ENCODE assay signal across 14 cellular contexts in the genomic region with DNA sequence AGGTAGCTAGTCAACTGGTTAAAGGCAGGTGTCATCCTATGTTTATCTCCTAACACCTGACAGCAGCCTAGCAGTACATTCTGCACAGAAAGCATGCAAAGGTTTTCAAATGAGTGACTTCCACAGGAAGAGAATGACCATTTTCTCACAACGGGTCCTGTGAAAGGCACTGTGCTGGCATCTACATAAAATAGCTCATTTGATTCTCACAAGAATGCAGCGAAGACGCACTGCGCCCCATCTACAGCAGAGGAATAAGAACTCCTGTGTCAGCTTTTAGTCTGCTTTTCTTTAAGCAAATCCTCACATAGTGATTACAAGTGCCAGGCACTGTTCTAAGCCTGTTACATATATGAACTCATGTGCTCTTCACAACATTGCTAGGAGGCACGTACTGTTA.
A peak's percentile ranks its signal among the peaks of the same experiment; 100 is the strongest.
DNase-seq lines count a peak whose midpoint lies in the region; ATAC-seq and TF ChIP-seq lines count a peak whose summit lies in the region.
"Had no signal": no experiment of that assay in that cellular context is flagged by ENCODE, and none has a peak within 500 bp of the region (broad histone marks: within the 10 kb centered on the region; RNA-seq: fewer than 3 reads in every experiment).

No MANE protein-coding gene starts in this region.

- H3K9me3 ChIP-seq in T-helper 17 cell (ENCODE audit: control insufficient read depth, low read length, poor library complexity, severe bottlenecking) (no peaks in the 10 kb centered on the region), esophagus muscularis mucosa (no peaks in the 10 kb centered on the region), skeletal muscle satellite cell (replicated peaks; ENCODE audit: low read length) (no peaks in the 10 kb centered on the region), trophoblast cell (ENCODE audit: insufficient read depth, low read depth, low read length) (peaks cover 2% of the 10 kb centered on the region)
- H3K9me3 ChIP-seq: right lobe of liver had no signal

- TF ChIP-seq POLR2A in esophagus muscularis mucosa (IDR thresholded peaks at IDR 0.05; ENCODE audit: low read depth), result no peak

- H3K4me3 ChIP-seq in esophagus muscularis mucosa, result peak overlapping the region in 2 of 4 donors; percentile 24 to 34
- no peak overlapping the region for H3K4me3 ChIP-seq in skeletal muscle satellite cell (ENCODE audit: low read length)
- no peak overlapping the region for H3K4me3 ChIP-seq in trophoblast cell (ENCODE audit: low read depth, low read length)
- H3K4me3 ChIP-seq: right lobe of liver had no signal

- DNase-seq in activated CD8-positive, alpha-beta memory T cell treated with anti-CD3 and anti-CD28 coated beads, Interleukin-2, amount 10 ng/mL, durations not matched to agents 7 days and 5 days, result no peak
- no peak for DNase-seq in activated CD8-positive, alpha-beta memory T cell treated with anti-CD3 and anti-CD28 coated beads, Interleukin-2, amount 50 U/mL, for 48 hours
- DNase-seq in T-helper 17 cell (no peak), esophagus muscularis mucosa (ENCODE audit: extremely low spot score) (no peak), SIG-M5 (lab: John Stamatoyannopoulos, UW) (no peak), trophoblast cell (no peak)
- DNase-seq in stimulated activated CD4-positive, alpha-beta T cell treated with anti-CD3 and anti-CD28 coated beads, Interleukin-4, amount 100 ng/mL, for 4 hours, result no peak
- DNase-seq: cerebellar nuclear complex; head of caudate nucleus; NCI-H526; right lobe of liver; stimulated activated naive B cell treated with anti-CD40 and anti-IgM and Interleukin-4, amounts not matched to agents 10 μg/mL and 1 μg/mL and 100 μg/mL, for 72 hours had no signal

- ATAC-seq in activated CD8-positive, alpha-beta memory T cell treated with anti-CD3 and anti-CD28 coated beads, Interleukin-2, amount 10 ng/mL, durations not matched to agents 7 days and 5 days, result no peak
- no peak for ATAC-seq in T-helper 17 cell
- ATAC-seq: stimulated activated naive B cell treated with anti-CD40 and anti-IgM and Interleukin-4, amounts not matched to agents 10 μg/mL and 1 μg/mL and 100 μg/mL, for 72 hours had no signal

- no peak overlapping the region for H3K4ac ChIP-seq in trophoblast cell (ENCODE audit: low read depth, low read length)

- no peak overlapping the region for H3K14ac ChIP-seq in trophoblast cell (ENCODE audit: low read length)

- no peak overlapping the region for H4K8ac ChIP-seq in trophoblast cell (ENCODE audit: low read depth, low read length)

- no peak for TF ChIP-seq CTCF in esophagus muscularis mucosa (IDR thresholded peaks at IDR 0.05)

- no peak overlapping the region for H2BK120ac ChIP-seq in trophoblast cell (ENCODE audit: insufficient read depth, low read length, poor library complexity)

- H3K4me1 ChIP-seq in esophagus muscularis mucosa, result peaks cover 25 to 80% (median 73%) of the 10 kb centered on the region in 4 donors
- peaks cover 53% of the 10 kb centered on the region for H3K4me1 ChIP-seq in skeletal muscle satellite cell (ENCODE audit: control insufficient read depth, insufficient read depth, low read length)
- H3K4me1 ChIP-seq in trophoblast cell (ENCODE audit: control insufficient read depth in 1 of 2, insufficient read depth in 2 of 2, low read length in 2 of 2), result peaks cover 8 to 17% of the 10 kb centered on the region in 2 experiments
- H3K4me1 ChIP-seq: right lobe of liver had no signal

- H4K91ac ChIP-seq in trophoblast cell (ENCODE audit: low read depth, low read length), result no peak overlapping the region

- no peaks in the 10 kb centered on the region for H3K36me3 ChIP-seq in esophagus muscularis mucosa
- H3K36me3 ChIP-seq in skeletal muscle satellite cell (ENCODE audit: insufficient read depth, low read length), result no peaks in the 10 kb centered on the region
- H3K36me3 ChIP-seq in trophoblast cell (ENCODE audit: control insufficient read depth in 1 of 2, insufficient read depth in 2 of 2, low read length in 2 of 2), result no peaks in the 10 kb centered on the region
- H3K36me3 ChIP-seq: right lobe of liver had no signal

- H3K27me3 Mint-ChIP-seq in activated CD8-positive, alpha-beta memory T cell treated with anti-CD3 and anti-CD28 coated beads, Interleukin-2, amount 10 ng/mL, durations not matched to agents 7 days and 5 days, result peaks cover 2% of the 10 kb centered on the region
- no peaks in the 10 kb centered on the region for H3K27me3 Mint-ChIP-seq in T-helper 17 cell

- no peak overlapping the region for H2BK12ac ChIP-seq in trophoblast cell (ENCODE audit: low read length)

- peak overlapping the region; percentile 74 for H3K27ac Mint-ChIP-seq in activated CD8-positive, alpha-beta memory T cell treated with anti-CD3 and anti-CD28 coated beads, Interleukin-2, amount 10 ng/mL, durations not matched to agents 7 days and 5 days
- H3K27ac Mint-ChIP-seq in T-helper 17 cell, result peak overlapping the region; percentile 95
- H3K27ac Mint-ChIP-seq: stimulated activated naive B cell treated with anti-CD40 and anti-IgM and Interleukin-4, amounts not matched to agents 10 μg/mL and 1 μg/mL and 100 μg/mL, for 72 hours had no signal

- H3K79me1 ChIP-seq in trophoblast cell (ENCODE audit: low read length), result no peaks in the 10 kb centered on the region

- H2AK5ac ChIP-seq in trophoblast cell (ENCODE audit: low read length), result no peak overlapping the region

- H2AFZ ChIP-seq in trophoblast cell (ENCODE audit: insufficient read depth, low read length, poor library complexity), result no peak overlapping the region

- H3K27me3 ChIP-seq in esophagus muscularis mucosa, result no peaks in the 10 kb centered on the region
- no peaks in the 10 kb centered on the region for H3K27me3 ChIP-seq in skeletal muscle satellite cell (ENCODE audit: control insufficient read depth, insufficient read depth, low read length)
- no peaks in the 10 kb centered on the region for H3K27me3 ChIP-seq in trophoblast cell (ENCODE audit: insufficient read depth, low read length)
- H3K27me3 ChIP-seq: right lobe of liver had no signal

- WGBS in esophagus muscularis mucosa, result 77% methylated on average over 5 of the region's 5 CpGs
- WGBS in trophoblast cell (ENCODE audit: extremely low coverage, insufficient coverage, insufficient read length), result no CpG with 5 or more reads among the region's 5 CpGs

- H4K12ac ChIP-seq in trophoblast cell (ENCODE audit: low read depth, low read length), result no peak overlapping the region

- intact Hi-C loops in esophagus muscularis mucosa (cut with DNase I), result loop anchor here (5.0 kb wide), 1 partner anchor 60 kb away; the partner anchor contains the start of gene AFAP1

- H3K4me2 ChIP-seq in skeletal muscle satellite cell (ENCODE audit: low read length) (no peak overlapping the region), trophoblast cell (ENCODE audit: low read length) (no peak overlapping the region)

- no peak overlapping the region for H2BK5ac ChIP-seq in trophoblast cell (ENCODE audit: low read depth, low read length, poor library complexity)

- H3K23ac ChIP-seq in trophoblast cell (ENCODE audit: low read length), result no peak overlapping the region

- no peaks in the 10 kb centered on the region for H3K9me3 Mint-ChIP-seq in activated CD8-positive, alpha-beta memory T cell treated with anti-CD3 and anti-CD28 coated beads, Interleukin-2, amount 10 ng/mL, durations not matched to agents 7 days and 5 days (ENCODE audit: low read depth)
- H3K9me3 Mint-ChIP-seq: stimulated activated naive B cell treated with anti-CD40 and anti-IgM and Interleukin-4, amounts not matched to agents 10 μg/mL and 1 μg/mL and 100 μg/mL, for 72 hours had no signal

- no peak for TF ChIP-seq EP300 in esophagus muscularis mucosa (IDR thresholded peaks at IDR 0.05)

- CTCF ChIA-PET in activated CD8-positive, alpha-beta memory T cell treated with anti-CD3 and anti-CD28 coated beads, Interleukin-2, amount 10 ng/mL, durations not matched to agents 7 days and 5 days (lab: Charles Lee), result interaction anchor here (0.7 to 6.1 kb wide), 18 partner anchors 8 to 111 kb away, joined by 3 to 42 read pairs (median 4); partner anchors contain the start of gene AFAP1

- peak overlapping the region; percentile 74 to 89 (median 74) for H3K27ac ChIP-seq in esophagus muscularis mucosa (replicated peaks in 1 of 4)
- H3K27ac ChIP-seq in trophoblast cell (ENCODE audit: low read depth, low read length), result no peak overlapping the region
- H3K27ac ChIP-seq: epithelial cell of prostate, right lobe of liver had no signal

- H3K4me1 Mint-ChIP-seq in activated CD8-positive, alpha-beta memory T cell treated with anti-CD3 and anti-CD28 coated beads, Interleukin-2, amount 10 ng/mL, durations not matched to agents 7 days and 5 days, result peaks cover 41% of the 10 kb centered on the region
- H3K4me1 Mint-ChIP-seq in T-helper 17 cell, result peaks cover 48% of the 10 kb centered on the region
- H3K4me1 Mint-ChIP-seq: stimulated activated naive B cell treated with anti-CD40 and anti-IgM and Interleukin-4, amounts not matched to agents 10 μg/mL and 1 μg/mL and 100 μg/mL, for 72 hours had no signal

- peak overlapping the region; percentile 4 for H3K9ac ChIP-seq in skeletal muscle satellite cell (ENCODE audit: low read depth, low read length)
- H3K9ac ChIP-seq in trophoblast cell (ENCODE audit: low read length), result no peak overlapping the region

- peaks cover 4% of the 10 kb centered on the region for H3K79me2 ChIP-seq in trophoblast cell (ENCODE audit: control insufficient read depth, insufficient read depth, low read length, poor library complexity)

- H3K36me3 Mint-ChIP-seq in activated CD8-positive, alpha-beta memory T cell treated with anti-CD3 and anti-CD28 coated beads, Interleukin-2, amount 10 ng/mL, durations not matched to agents 7 days and 5 days, result no peaks in the 10 kb centered on the region
- H3K36me3 Mint-ChIP-seq in T-helper 17 cell (ENCODE audit: low read depth), result no peaks in the 10 kb centered on the region
- H3K36me3 Mint-ChIP-seq: stimulated activated naive B cell treated with anti-CD40 and anti-IgM and Interleukin-4, amounts not matched to agents 10 μg/mL and 1 μg/mL and 100 μg/mL, for 72 hours had no signal

- H3K4me3 Mint-ChIP-seq in activated CD8-positive, alpha-beta memory T cell treated with anti-CD3 and anti-CD28 coated beads, Interleukin-2, amount 10 ng/mL, durations not matched to agents 7 days and 5 days, result peak overlapping the region; percentile 53
- H3K4me3 Mint-ChIP-seq in T-helper 17 cell, result peak overlapping the region; percentile 86
- H3K4me3 Mint-ChIP-seq: stimulated activated naive B cell treated with anti-CD40 and anti-IgM and Interleukin-4, amounts not matched to agents 10 μg/mL and 1 μg/mL and 100 μg/mL, for 72 hours had no signal

- no peak overlapping the region for H3K18ac ChIP-seq in trophoblast cell (ENCODE audit: low read length)
